8 cellular contexts compared by ENCODE assay signal in genomic region chr1:202571719-202572339, GRCh38.
A peak's percentile ranks its signal among the peaks of the same experiment; 100 is the strongest.
DNase-seq lines count a peak whose midpoint lies in the region; ATAC-seq and TF ChIP-seq lines count a peak whose summit lies in the region.

No MANE protein-coding gene starts in this region.

- TF ChIP-seq CTCF in right atrium auricular region (IDR thresholded peaks at IDR 0.05), result peak; percentile 70 to 80
- peak; percentile 71 to 83 for TF ChIP-seq CTCF in left lung (IDR thresholded peaks at IDR 0.05)

- no peaks in the 10 kb centered on the region for H3K27me3 ChIP-seq in right atrium auricular region
- H3K27me3 ChIP-seq in left lung, result no peaks in the 10 kb centered on the region

- H3K9me3 ChIP-seq in right atrium auricular region (no peaks in the 10 kb centered on the region), left lung (no peaks in the 10 kb centered on the region)

- ATAC-seq in left lung, result peak; percentile 61
- ATAC-seq in GM19452 (IDR thresholded peaks at IDR 0.05; ENCODE audit: unreplicated experiment), result no peak
- ATAC-seq in HG03432 (IDR thresholded peaks at IDR 0.05; ENCODE audit: unreplicated experiment), result no peak
- ATAC-seq in activated T-helper 17 cell treated with anti-CD3 and anti-CD28 coated beads, Interleukin-2, amount 50 U/mL, for 72 hours (replicated peaks), result no peak

- H3K36me3 ChIP-seq in right atrium auricular region (peaks cover 85% of the 10 kb centered on the region), left lung (peaks cover 0 to 55% of the 10 kb centered on the region in 2 donors)

- H3K27ac ChIP-seq in right atrium auricular region, result peak overlapping the region in 1 of 2 donors; percentile 35
- H3K27ac ChIP-seq in left lung, result no peak overlapping the region

- H3K9me3 Mint-ChIP-seq in activated T-helper 17 cell treated with anti-CD3 and anti-CD28 coated beads, Interleukin-2, amount 50 U/mL, for 72 hours, result no peaks in the 10 kb centered on the region

- intact Hi-C loops in cardiac septum (cut with DNase I), result loop anchor here (5.0 kb wide), 1 partner anchor 70 kb away; no protein-coding TSS in a partner anchor
- intact Hi-C loops in left lung (cut with DNase I), result no loop called here

- H3K4me3 Mint-ChIP-seq in activated T-helper 17 cell treated with anti-CD3 and anti-CD28 coated beads, Interleukin-2, amount 50 U/mL, for 72 hours, result no peak overlapping the region

- H3K4me1 ChIP-seq in right atrium auricular region (peaks cover 0 to 45% of the 10 kb centered on the region in 2 donors), left lung (peaks cover 4 to 9% of the 10 kb centered on the region in 2 donors)

- H3K36me3 Mint-ChIP-seq in activated T-helper 17 cell treated with anti-CD3 and anti-CD28 coated beads, Interleukin-2, amount 50 U/mL, for 72 hours (ENCODE audit: low read depth), result peaks cover 41% of the 10 kb centered on the region

- no peak overlapping the region for H3K4me3 ChIP-seq in right atrium auricular region
- no peak overlapping the region for H3K4me3 ChIP-seq in left lung

- H3K27ac Mint-ChIP-seq in activated T-helper 17 cell treated with anti-CD3 and anti-CD28 coated beads, Interleukin-2, amount 50 U/mL, for 72 hours, result no peak overlapping the region

- DNase-seq in right atrium auricular region (ENCODE audit: low spot score), result no peak
- no peak for DNase-seq in cardiac septum (ENCODE audit: low spot score)
- peak; percentile 46 for DNase-seq in NCI-H1694 treated with DMSO at 0.1 percent for 48 hours (lab: John Stamatoyannopoulos, UW)
- peak; percentile 38 for DNase-seq in amniotic stem cell (lab: John Stamatoyannopoulos, UW)
- no peak for DNase-seq in left lung

- H3K4me1 Mint-ChIP-seq in activated T-helper 17 cell treated with anti-CD3 and anti-CD28 coated beads, Interleukin-2, amount 50 U/mL, for 72 hours, result no peaks in the 10 kb centered on the region

- no peaks in the 10 kb centered on the region for H3K27me3 Mint-ChIP-seq in activated T-helper 17 cell treated with anti-CD3 and anti-CD28 coated beads, Interleukin-2, amount 50 U/mL, for 72 hours

Comparison
In these comparisons a context has a peak if more than half of its experiments do, and no peak if none do; other contexts are left out.
1. DNase-seq: peak in NCI-H1694 treated with DMSO at 0.1 percent for 48 hours (single experiment) and amniotic stem cell (single experiment); none in right atrium auricular region (single experiment), cardiac septum (single experiment) and left lung (0 of 2).